8 cellular contexts compared by ENCODE assay signal in genomic region chrX:65707153-65707552, GRCh38. TPM values are rescaled to one million over a fixed set of nuclear protein-coding genes. Genes with fewer than 3 reads are reported as not detected.
DNase-seq lines count a peak whose midpoint lies in the region; ATAC-seq and TF ChIP-seq lines count a peak whose summit lies in the region.

No MANE protein-coding gene starts in this region.

- peaks cover 47% of the 10 kb centered on the region for H3K36me3 Mint-ChIP-seq in activated CD8-positive, alpha-beta memory T cell treated with anti-CD3 and anti-CD28 coated beads, Interleukin-2, amount 10 ng/mL, durations not matched to agents 7 days and 5 days
- H3K36me3 Mint-ChIP-seq in activated T-helper 1 cell treated with anti-CD3 and anti-CD28 coated beads, Interleukin-12 subunit alpha, Interleukin-12 subunit beta, Interleukin-2, Interleukin-4 antibody, amounts not matched to agents 30 ng/mL and 10 ng/mL and 1 ng/mL, durations not matched to agents 14 hours and 24 hours and 36 hours (ENCODE audit: low read depth), result peaks cover 36% of the 10 kb centered on the region

- intact Hi-C loops in activated T-helper 1 cell treated with anti-CD3 and anti-CD28 coated beads, Interleukin-12 subunit alpha, Interleukin-12 subunit beta, Interleukin-2, Interleukin-4 antibody, amounts not matched to agents 30 ng/mL and 10 ng/mL and 1 ng/mL, durations not matched to agents 14 hours and 24 hours and 36 hours (cut with micrococcal nuclease), result no loop called here
- intact Hi-C loops in left lung (cut with DNase I), result loop anchor here in 1 of 2 donors (10.0 kb wide), 1 partner anchor 102 kb away; no protein-coding TSS in a partner anchor

- H3K4me1 Mint-ChIP-seq in activated CD8-positive, alpha-beta memory T cell treated with anti-CD3 and anti-CD28 coated beads, Interleukin-2, amount 10 ng/mL, durations not matched to agents 7 days and 5 days, result peaks cover 68% of the 10 kb centered on the region
- peaks cover 63% of the 10 kb centered on the region for H3K4me1 Mint-ChIP-seq in activated T-helper 1 cell treated with anti-CD3 and anti-CD28 coated beads, Interleukin-12 subunit alpha, Interleukin-12 subunit beta, Interleukin-2, Interleukin-4 antibody, amounts not matched to agents 30 ng/mL and 10 ng/mL and 1 ng/mL, durations not matched to agents 14 hours and 24 hours and 36 hours (ENCODE audit: low read depth)

- no peak for ATAC-seq in activated CD8-positive, alpha-beta memory T cell treated with anti-CD3 and anti-CD28 coated beads, Interleukin-2, amount 10 ng/mL, durations not matched to agents 7 days and 5 days
- no peak for ATAC-seq in left lung
- ATAC-seq in GM18498 (IDR thresholded peaks at IDR 0.05; ENCODE audit: unreplicated experiment), result no peak
- no peak for ATAC-seq in HG02623 (IDR thresholded peaks at IDR 0.05; ENCODE audit: unreplicated experiment)

- no peak overlapping the region for H3K4me3 ChIP-seq in left lung
- no peak overlapping the region for H3K4me3 ChIP-seq in thymus (ENCODE audit: low read length)

- H3K9me3 ChIP-seq in left lung (no peaks in the 10 kb centered on the region), thymus (ENCODE audit: control insufficient read depth) (no peaks in the 10 kb centered on the region)

- peak overlapping the region; percentile 87 for H3K27ac Mint-ChIP-seq in activated CD8-positive, alpha-beta memory T cell treated with anti-CD3 and anti-CD28 coated beads, Interleukin-2, amount 10 ng/mL, durations not matched to agents 7 days and 5 days
- peak overlapping the region; percentile 88 for H3K27ac Mint-ChIP-seq in activated T-helper 1 cell treated with anti-CD3 and anti-CD28 coated beads, Interleukin-12 subunit alpha, Interleukin-12 subunit beta, Interleukin-2, Interleukin-4 antibody, amounts not matched to agents 30 ng/mL and 10 ng/mL and 1 ng/mL, durations not matched to agents 14 hours and 24 hours and 36 hours

- peak overlapping the region; percentile 75 to 77 for H3K27ac ChIP-seq in left lung
- H3K27ac ChIP-seq in thymus (ENCODE audit: low read depth), result peak overlapping the region; percentile 71

- DNase-seq in activated CD8-positive, alpha-beta memory T cell treated with anti-CD3 and anti-CD28 coated beads, Interleukin-2, amount 10 ng/mL, durations not matched to agents 7 days and 5 days, result no peak
- no peak for DNase-seq in activated CD8-positive, alpha-beta memory T cell treated with anti-CD3 and anti-CD28 coated beads, Interleukin-2, amount 50 U/mL, for 48 hours
- no peak for DNase-seq in activated T-helper 1 cell treated with anti-CD3 and anti-CD28 coated beads, Interleukin-12 subunit alpha, Interleukin-12 subunit beta, Interleukin-2, Interleukin-4 antibody, amounts not matched to agents 30 ng/mL and 10 ng/mL and 1 ng/mL, durations not matched to agents 14 hours and 24 hours and 36 hours (ENCODE audit: low spot score)
- DNase-seq in left lung (no peak), NCI-H1930 (lab: John Stamatoyannopoulos, UW) (no peak)

- H3K27me3 ChIP-seq in left lung (no peaks in the 10 kb centered on the region), thymus (ENCODE audit: control insufficient read depth, insufficient read depth) (no peaks in the 10 kb centered on the region)

- TF ChIP-seq CTCF in left lung (IDR thresholded peaks at IDR 0.05), result no peak

- 87% methylated on average over 2 of the region's 2 CpGs for WGBS in thymus

- H3K9me3 Mint-ChIP-seq in activated CD8-positive, alpha-beta memory T cell treated with anti-CD3 and anti-CD28 coated beads, Interleukin-2, amount 10 ng/mL, durations not matched to agents 7 days and 5 days (ENCODE audit: low read depth), result no peaks in the 10 kb centered on the region
- H3K9me3 Mint-ChIP-seq in activated T-helper 1 cell treated with anti-CD3 and anti-CD28 coated beads, Interleukin-12 subunit alpha, Interleukin-12 subunit beta, Interleukin-2, Interleukin-4 antibody, amounts not matched to agents 30 ng/mL and 10 ng/mL and 1 ng/mL, durations not matched to agents 14 hours and 24 hours and 36 hours, result no peaks in the 10 kb centered on the region

- H3K36me3 ChIP-seq in left lung, result no peaks in the 10 kb centered on the region
- H3K36me3 ChIP-seq in thymus (ENCODE audit: control insufficient read depth, insufficient read depth), result no peaks in the 10 kb centered on the region

- H3K4me3 Mint-ChIP-seq in activated CD8-positive, alpha-beta memory T cell treated with anti-CD3 and anti-CD28 coated beads, Interleukin-2, amount 10 ng/mL, durations not matched to agents 7 days and 5 days, result no peak overlapping the region
- no peak overlapping the region for H3K4me3 Mint-ChIP-seq in activated T-helper 1 cell treated with anti-CD3 and anti-CD28 coated beads, Interleukin-12 subunit alpha, Interleukin-12 subunit beta, Interleukin-2, Interleukin-4 antibody, amounts not matched to agents 30 ng/mL and 10 ng/mL and 1 ng/mL, durations not matched to agents 14 hours and 24 hours and 36 hours

- no peaks in the 10 kb centered on the region for H3K27me3 Mint-ChIP-seq in activated CD8-positive, alpha-beta memory T cell treated with anti-CD3 and anti-CD28 coated beads, Interleukin-2, amount 10 ng/mL, durations not matched to agents 7 days and 5 days
- no peaks in the 10 kb centered on the region for H3K27me3 Mint-ChIP-seq in activated T-helper 1 cell treated with anti-CD3 and anti-CD28 coated beads, Interleukin-12 subunit alpha, Interleukin-12 subunit beta, Interleukin-2, Interleukin-4 antibody, amounts not matched to agents 30 ng/mL and 10 ng/mL and 1 ng/mL, durations not matched to agents 14 hours and 24 hours and 36 hours (ENCODE audit: insufficient read depth)

- H3K4me1 ChIP-seq in left lung (peaks cover 20 to 57% of the 10 kb centered on the region in 2 donors), thymus (ENCODE audit: control insufficient read depth, insufficient read depth, low read length) (no peaks in the 10 kb centered on the region)

- CTCF ChIA-PET in activated CD8-positive, alpha-beta memory T cell treated with anti-CD3 and anti-CD28 coated beads, Interleukin-2, amount 10 ng/mL, durations not matched to agents 7 days and 5 days (lab: Charles Lee), result interaction anchor here (1.2 to 1.5 kb wide), 4 partner anchors 10 to 111 kb away, joined by 3 to 5 read pairs (median 4); no protein-coding TSS in a partner anchor

RNA-seq across cellular contexts. Expression of gene MSN, which starts 39.7 kb away (rescaled TPM):
- 100 to 1,000 TPM; 489 to 610 TPM for total RNA-seq in activated CD8-positive, alpha-beta memory T cell treated with anti-CD3 and anti-CD28 coated beads, Interleukin-2, amount 10 ng/mL, durations not matched to agents 7 days and 5 days
- 479 and 484 TPM in 2 replicates for total RNA-seq in activated T-helper 1 cell treated with anti-CD3 and anti-CD28 coated beads, Interleukin-12 subunit alpha, Interleukin-12 subunit beta, Interleukin-2, Interleukin-4 antibody, amounts not matched to agents 30 ng/mL and 10 ng/mL and 1 ng/mL, durations not matched to agents 14 hours and 24 hours and 36 hours
- 100 to 1,000 TPM; 503 to 543 TPM for total RNA-seq in left lung
- 160 TPM for polyA plus RNA-seq in thymus
